Comparison of ENCODE assay signal across 23 cellular contexts in the genomic region with DNA sequence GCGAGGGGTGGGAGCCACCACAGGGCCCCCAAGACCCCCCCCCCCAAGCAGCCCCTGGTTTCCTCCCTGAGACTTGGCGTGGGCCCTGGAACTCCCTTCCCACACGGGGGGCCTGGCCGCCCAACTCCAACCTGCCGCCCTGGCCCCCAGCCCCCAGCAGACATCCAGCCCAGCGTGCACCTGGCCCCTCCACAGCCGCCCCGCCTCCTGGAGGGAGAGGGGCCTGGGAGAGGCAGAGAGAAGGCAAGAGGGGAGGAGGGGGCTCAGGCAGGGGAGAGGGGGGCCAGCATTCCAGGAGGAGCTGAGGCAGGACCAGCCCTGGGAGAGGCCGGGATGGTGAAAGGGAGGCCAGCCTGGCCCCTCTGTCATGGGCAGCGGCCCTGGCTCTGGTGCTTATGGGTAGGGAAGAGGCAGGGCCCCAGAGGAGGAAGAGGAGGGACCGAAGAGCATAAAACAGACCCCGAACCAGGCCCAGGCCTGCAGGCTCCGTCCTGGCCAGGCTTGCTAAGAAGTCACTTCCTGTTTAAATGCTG. TPM values are rescaled to one million over a fixed set of nuclear protein-coding genes. Genes with fewer than 3 reads are reported as not detected.
DNase-seq lines count a peak whose midpoint lies in the region; ATAC-seq and TF ChIP-seq lines count a peak whose summit lies in the region.
"Had no signal": no experiment of that assay in that cellular context is flagged by ENCODE, and none has a peak within 500 bp of the region (broad histone marks: within the 10 kb centered on the region; RNA-seq: fewer than 3 reads in every experiment).

No MANE protein-coding gene starts in this region.

- H3K36me3 ChIP-seq in vagina = peaks cover 4 to 53% of the 10 kb centered on the region in 2 donors

- DNase-seq in DMS 273 (lab: John Stamatoyannopoulos, UW; ENCODE audit: unreplicated experiment) = peak; percentile 51
- DNase-seq in DMS 273 treated with DMSO at 0.1 percent for 48 hours (lab: John Stamatoyannopoulos, UW) = no peak
- DNase-seq in posterior vena cava (ENCODE audit: low spot score) = peak; percentile 72
- DNase-seq in vagina (ENCODE audit: extremely low spot score in 2 of 2) = no peak
- no peak for DNase-seq in activated naive CD4-positive, alpha-beta T cell treated with anti-CD3 and anti-CD28 coated beads, Interleukin-2, amount 10 ng/mL, durations not matched to agents 7 days and 5 days
- DNase-seq: activated CD4-positive, alpha-beta T cell treated with anti-CD3 and anti-CD28 coated beads, Interleukin-2, amount 10 ng/mL, durations not matched to agents 7 days and 5 days; activated CD8-positive, alpha-beta memory T cell treated with anti-CD3 and anti-CD28 coated beads, Interleukin-2, amount 50 U/mL, for 4 hours; activated naive CD8-positive, alpha-beta T cell treated with anti-CD3 and anti-CD28 coated beads, Interleukin-2, amount 10 ng/mL, durations not matched to agents 7 days and 5 days; Caco-2; endodermal cell; GOT3; mammary epithelial cell; NCI-H1417 treated with DMSO at 0.1 percent for 48 hours; NCI-H524; WERI-Rb-1 had no signal

- H3K27ac ChIP-seq in cingulate gyrus (ENCODE audit: low read depth, low read length) = peak overlapping the region; percentile 39
- peak overlapping the region; percentile 68 for H3K27ac ChIP-seq in vagina
- H3K27ac ChIP-seq: 22Rv1, neutrophil, SK-N-MC, WERI-Rb-1 had no signal

- H3K4me3 Mint-ChIP-seq in activated naive CD4-positive, alpha-beta T cell treated with anti-CD3 and anti-CD28 coated beads, Interleukin-2, amount 10 ng/mL, durations not matched to agents 7 days and 5 days = no peak overlapping the region
- H3K4me3 Mint-ChIP-seq: activated CD4-positive, alpha-beta T cell treated with anti-CD3 and anti-CD28 coated beads, Interleukin-2, amount 10 ng/mL, durations not matched to agents 7 days and 5 days; activated naive CD8-positive, alpha-beta T cell treated with anti-CD3 and anti-CD28 coated beads, Interleukin-2, amount 10 ng/mL, durations not matched to agents 7 days and 5 days; endodermal cell; IgD-negative memory B cell had no signal

- H3K36me3 Mint-ChIP-seq in activated naive CD4-positive, alpha-beta T cell treated with anti-CD3 and anti-CD28 coated beads, Interleukin-2, amount 10 ng/mL, durations not matched to agents 7 days and 5 days = peaks cover 16% of the 10 kb centered on the region

- H3K4me1 ChIP-seq in vagina = peaks cover 23% of the 10 kb centered on the region
- H3K4me1 ChIP-seq: Caco-2 had no signal

- H3K27me3 Mint-ChIP-seq in activated naive CD4-positive, alpha-beta T cell treated with anti-CD3 and anti-CD28 coated beads, Interleukin-2, amount 10 ng/mL, durations not matched to agents 7 days and 5 days = no peaks in the 10 kb centered on the region
- H3K27me3 Mint-ChIP-seq: activated CD4-positive, alpha-beta T cell treated with anti-CD3 and anti-CD28 coated beads, Interleukin-2, amount 10 ng/mL, durations not matched to agents 7 days and 5 days; activated naive CD8-positive, alpha-beta T cell treated with anti-CD3 and anti-CD28 coated beads, Interleukin-2, amount 10 ng/mL, durations not matched to agents 7 days and 5 days; IgD-negative memory B cell had no signal

- no peak for ATAC-seq in GM21528 (IDR thresholded peaks at IDR 0.05; ENCODE audit: low FRiP score, unreplicated experiment)
- no peak for ATAC-seq in GM18868 (IDR thresholded peaks at IDR 0.05; ENCODE audit: unreplicated experiment)

- no peak overlapping the region for H3K4me3 ChIP-seq in vagina
- H3K4me3 ChIP-seq: SK-N-MC had no signal

- H3K4me1 Mint-ChIP-seq in activated naive CD4-positive, alpha-beta T cell treated with anti-CD3 and anti-CD28 coated beads, Interleukin-2, amount 10 ng/mL, durations not matched to agents 7 days and 5 days = peaks cover 4% of the 10 kb centered on the region
- H3K4me1 Mint-ChIP-seq: endodermal cell, IgD-negative memory B cell had no signal

- TF ChIP-seq CTCF in vagina (IDR thresholded peaks at IDR 0.05) = no peak

- TF ChIP-seq POLR2A in vagina (IDR thresholded peaks at IDR 0.05) = no peak

- intact Hi-C loops in posterior vena cava (cut with DNase I) (no loop called here), vagina (cut with DNase I) (no loop called here)

- H3K9me3 Mint-ChIP-seq in activated naive CD4-positive, alpha-beta T cell treated with anti-CD3 and anti-CD28 coated beads, Interleukin-2, amount 10 ng/mL, durations not matched to agents 7 days and 5 days = no peaks in the 10 kb centered on the region
- H3K9me3 Mint-ChIP-seq: activated CD4-positive, alpha-beta T cell treated with anti-CD3 and anti-CD28 coated beads, Interleukin-2, amount 10 ng/mL, durations not matched to agents 7 days and 5 days; activated naive CD8-positive, alpha-beta T cell treated with anti-CD3 and anti-CD28 coated beads, Interleukin-2, amount 10 ng/mL, durations not matched to agents 7 days and 5 days; IgD-negative memory B cell had no signal

- no peaks in the 10 kb centered on the region for H3K9me3 ChIP-seq in vagina
- H3K9me3 ChIP-seq: Caco-2, neutrophil had no signal

- CTCF ChIA-PET in activated naive CD4-positive, alpha-beta T cell treated with anti-CD3 and anti-CD28 coated beads, Interleukin-2, amount 10 ng/mL, durations not matched to agents 7 days and 5 days (lab: Charles Lee) = interaction anchor here (0.5 to 1.2 kb wide), 2 partner anchors 9 to 24 kb away, joined by 3 read pairs; no protein-coding TSS in a partner anchor

- H3K27me3 ChIP-seq in vagina = no peaks in the 10 kb centered on the region
- H3K27me3 ChIP-seq: neutrophil had no signal

- H3K27ac Mint-ChIP-seq in activated naive CD4-positive, alpha-beta T cell treated with anti-CD3 and anti-CD28 coated beads, Interleukin-2, amount 10 ng/mL, durations not matched to agents 7 days and 5 days = no peak overlapping the region
- H3K27ac Mint-ChIP-seq: activated CD4-positive, alpha-beta T cell treated with anti-CD3 and anti-CD28 coated beads, Interleukin-2, amount 10 ng/mL, durations not matched to agents 7 days and 5 days; endodermal cell; IgD-negative memory B cell had no signal

RNA-seq across cellular contexts. Expression of a gene that starts 16.7 kb away (rescaled TPM):
- total RNA-seq in posterior vena cava (1 to 10 TPM; 4.0 to 4.3 TPM), vagina (6.1 TPM)
- total RNA-seq: activated CD4-positive, alpha-beta T cell treated with anti-CD3 and anti-CD28 coated beads, Interleukin-2, amount 10 ng/mL, durations not matched to agents 7 days and 5 days; T-helper 2 cell treated with Interferon-gamma antibody and Interleukin-4, amounts not matched to agents 100 ng/mL and 5 ng/mL, for 36 hours had no signal

RNA-seq across cellular contexts. Expression of a gene that starts 22.8 kb away (rescaled TPM):
- total RNA-seq in posterior vena cava (100 to 1,000 TPM; 116 to 145 TPM), vagina (102 TPM)

Comparison
In these comparisons a context has a peak if more than half of its experiments do, and no peak if none do; other contexts are left out.
1. DNase-seq: peak in DMS 273 (single experiment) and posterior vena cava (single experiment); none in DMS 273 treated with DMSO at 0.1 percent for 48 hours (single experiment), vagina (0 of 2) and activated naive CD4-positive, alpha-beta T cell treated with anti-CD3 and anti-CD28 coated beads, Interleukin-2, amount 10 ng/mL, durations not matched to agents 7 days and 5 days (single experiment).